Comparison of ENCODE assay signal across 2 cellular contexts in the genomic region with DNA sequence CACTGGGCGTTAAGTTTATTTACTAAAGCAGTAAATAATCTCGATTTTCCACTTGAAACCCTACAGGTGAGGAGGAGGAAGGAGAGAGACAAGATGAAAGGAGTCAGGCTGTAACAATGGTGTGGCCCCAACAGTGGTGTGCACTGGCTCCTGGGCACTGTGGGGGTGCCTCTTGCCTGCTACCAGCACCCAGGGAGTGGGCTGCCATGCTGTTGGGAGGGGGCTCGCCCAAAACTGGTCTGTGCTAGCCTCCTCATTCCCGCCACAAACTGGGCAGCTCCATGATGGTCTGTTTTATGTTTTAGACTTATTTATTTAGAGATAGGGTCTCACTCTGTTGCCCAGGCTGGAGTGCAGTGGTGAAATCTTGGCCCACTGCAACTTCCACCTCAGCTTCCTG.
A peak's percentile ranks its signal among the peaks of the same experiment; 100 is the strongest.
TF ChIP-seq lines count a peak whose summit lies in the region.

No MANE protein-coding gene starts in this region.

TF ChIP-seq in HEK293, 187 proteins besides CTCF, POLR2A, EP300 and RAD21:
- TF ChIP-seq ZNF175 (tag by site-specific recombination; IDR thresholded peaks at IDR 0.05): no peak
- no peak for TF ChIP-seq TRIM28 (IDR thresholded peaks at IDR 0.05; ENCODE audit: borderline replicate concordance, low read length)
- no peak for TF ChIP-seq ZNF169 (tag by site-specific recombination; IDR thresholded peaks at IDR 0.05)
- no peak for TF ChIP-seq ZNF157 (tag by site-specific recombination; IDR thresholded peaks at IDR 0.05)
- TF ChIP-seq ZNF121 (tag by site-specific recombination; IDR thresholded peaks at IDR 0.05): peak; percentile 79

TF ChIP-seq in K562, 482 proteins besides CTCF, POLR2A, EP300 and RAD21:
- TF ChIP-seq ZNF165 (CRISPR knock-in tag; IDR thresholded peaks at IDR 0.05; ENCODE audit: borderline replicate concordance) (no peak), NONO (IDR thresholded peaks at IDR 0.05; ENCODE audit: low read depth in 2 of 2, low read length in 1 of 2) (no peak), PHB (CRISPR knock-in tag; IDR thresholded peaks at IDR 0.05) (no peak), ZNF121 (CRISPR knock-in tag; conservative IDR thresholded peaks at IDR 0.05) (peak; percentile 36; the same call in 1 of the 2 replicates)
